Comparison of ENCODE assay signal across 1 cellular context in genomic region chr14:68727315-68728078, GRCh38.
TF ChIP-seq lines count a peak whose summit lies in the region.

No MANE protein-coding gene starts in this region.

TF ChIP-seq in K562, 482 proteins besides CTCF, POLR2A, EP300 and RAD21 (continued from another document and continues in another):
- no peak for TF ChIP-seq RNF219 (CRISPR knock-in tag; IDR thresholded peaks at IDR 0.05)
- peak; percentile 42; the same call in 1 of the 2 replicates for TF ChIP-seq ELF1 (tag; IDR thresholded peaks at IDR 0.05)
- no peak for TF ChIP-seq THAP7 (CRISPR knock-in tag; IDR thresholded peaks at IDR 0.05)
- TF ChIP-seq ZNF23 (CRISPR knock-in tag; IDR thresholded peaks at IDR 0.05): no peak
- no peak for TF ChIP-seq ZNF696 (CRISPR knock-in tag; conservative IDR thresholded peaks at IDR 0.05)
- no peak for TF ChIP-seq ZNF12 (CRISPR knock-in tag; IDR thresholded peaks at IDR 0.05)
- TF ChIP-seq SRSF1 (IDR thresholded peaks at IDR 0.05; ENCODE audit: low read depth, low read length): no peak
- no peak for TF ChIP-seq ASH1L (IDR thresholded peaks at IDR 0.05; ENCODE audit: borderline replicate concordance, low read depth, partially characterized antibody)
- TF ChIP-seq BRF2 (IDR thresholded peaks at IDR 0.05; ENCODE audit: borderline replicate concordance, insufficient read depth, insufficient read length): no peak
- TF ChIP-seq ZNF395 (CRISPR knock-in tag; IDR thresholded peaks at IDR 0.05): no peak
- no peak for TF ChIP-seq PREB (CRISPR knock-in tag; IDR thresholded peaks at IDR 0.05)
- no peak for TF ChIP-seq EGR1 (conservative IDR thresholded peaks at IDR 0.05)
- no peak for TF ChIP-seq ELF2 (CRISPR knock-in tag; IDR thresholded peaks at IDR 0.05)
- no peak for TF ChIP-seq ZBTB5 (IDR thresholded peaks at IDR 0.05)
- TF ChIP-seq TEAD4 (IDR thresholded peaks at IDR 0.05; ENCODE audit: low read length): no peak
- no peak for TF ChIP-seq TEAD4 (CRISPR knock-in tag; IDR thresholded peaks at IDR 0.05; ENCODE audit: borderline replicate concordance)
- no peak for TF ChIP-seq ZSCAN32 (CRISPR knock-in tag; IDR thresholded peaks at IDR 0.05)
- no peak for TF ChIP-seq MITF (IDR thresholded peaks at IDR 0.05)
- TF ChIP-seq CHD4 (IDR thresholded peaks at IDR 0.05; ENCODE audit: insufficient read depth, insufficient replicate concordance, low read depth, low read length, poor library complexity, severe bottlenecking): no peak
- no peak for TF ChIP-seq ZNF76 (CRISPR knock-in tag; IDR thresholded peaks at IDR 0.05; ENCODE audit: borderline replicate concordance)
- no peak for TF ChIP-seq FIP1L1 (IDR thresholded peaks at IDR 0.05; ENCODE audit: low read depth, low read length, poor library complexity, severe bottlenecking)
- no peak for TF ChIP-seq DLX4 (CRISPR knock-in tag; IDR thresholded peaks at IDR 0.05)
- no peak for TF ChIP-seq E2F6 (IDR thresholded peaks at IDR 0.05; ENCODE audit: borderline replicate concordance in 1 of 2, extremely low read depth in 1 of 2, insufficient read depth in 1 of 2, insufficient read length in 1 of 2, low read depth in 1 of 2, low read length in 1 of 2, poor library complexity in 1 of 2, severe bottlenecking in 1 of 2)
- TF ChIP-seq CXXC5 (CRISPR knock-in tag; IDR thresholded peaks at IDR 0.05): peak; percentile 45; the same call in 1 of the 2 replicates
- peak; percentile 42; the same call in 1 of the 2 replicates for TF ChIP-seq POLR2H (tag; IDR thresholded peaks at IDR 0.05; ENCODE audit: low read depth)
- TF ChIP-seq HNRNPL (IDR thresholded peaks at IDR 0.05; ENCODE audit: low read depth, low read length): no peak
- TF ChIP-seq MNT (conservative IDR thresholded peaks at IDR 0.05): no peak
- TF ChIP-seq EZH2 (IDR thresholded peaks at IDR 0.05; ENCODE audit: borderline replicate concordance, low read depth, low read length): no peak
- peak; percentile 40; the same call in 1 of the 2 replicates for TF ChIP-seq ARID1B (IDR thresholded peaks at IDR 0.05)
- no peak for TF ChIP-seq MTA2 (IDR thresholded peaks at IDR 0.05; ENCODE audit: low read depth)
- no peak for TF ChIP-seq ATF3 (IDR thresholded peaks at IDR 0.05)
- no peak for TF ChIP-seq ATF3 (CRISPR knock-in tag; conservative IDR thresholded peaks at IDR 0.05)
- no peak for TF ChIP-seq SP2 (IDR thresholded peaks at IDR 0.05; ENCODE audit: extremely low read depth, low read depth, low read length, poor library complexity, severe bottlenecking)
- TF ChIP-seq ZBTB43 (CRISPR knock-in tag; IDR thresholded peaks at IDR 0.05): no peak
- TF ChIP-seq BMI1 (IDR thresholded peaks at IDR 0.05; ENCODE audit: low read length): no peak
- no peak for TF ChIP-seq SMAD1 (IDR thresholded peaks at IDR 0.05; ENCODE audit: low read depth, low read length, partially characterized antibody)
- no peak for TF ChIP-seq CCAR2 (IDR thresholded peaks at IDR 0.05; ENCODE audit: low read depth, low read length)
- no peak for TF ChIP-seq SLC30A9 (CRISPR knock-in tag; IDR thresholded peaks at IDR 0.05)
- TF ChIP-seq ZNF277 (CRISPR knock-in tag; IDR thresholded peaks at IDR 0.05; ENCODE audit: borderline replicate concordance): no peak
- TF ChIP-seq RBM39 (optimal IDR thresholded peaks at IDR 0.05; ENCODE audit: low read depth, low read length): no peak
- no peak for TF ChIP-seq SMC3 (conservative IDR thresholded peaks at IDR 0.05; ENCODE audit: insufficient read depth, low read depth, low read length)
- TF ChIP-seq NR3C1 (CRISPR knock-in tag; IDR thresholded peaks at IDR 0.05): no peak
- peak; percentile 12; the same call in 1 of the 2 replicates for TF ChIP-seq ZNF384 (IDR thresholded peaks at IDR 0.05; ENCODE audit: low read depth, low read length)
- no peak for TF ChIP-seq FOXP1 (CRISPR knock-in tag; IDR thresholded peaks at IDR 0.05)
- TF ChIP-seq TRIM28 (IDR thresholded peaks at IDR 0.05): no peak
- TF ChIP-seq HDAC8 (tag; IDR thresholded peaks at IDR 0.05): no peak
